Comparison of ENCODE assay signal across 9 cellular contexts in the genomic region with DNA sequence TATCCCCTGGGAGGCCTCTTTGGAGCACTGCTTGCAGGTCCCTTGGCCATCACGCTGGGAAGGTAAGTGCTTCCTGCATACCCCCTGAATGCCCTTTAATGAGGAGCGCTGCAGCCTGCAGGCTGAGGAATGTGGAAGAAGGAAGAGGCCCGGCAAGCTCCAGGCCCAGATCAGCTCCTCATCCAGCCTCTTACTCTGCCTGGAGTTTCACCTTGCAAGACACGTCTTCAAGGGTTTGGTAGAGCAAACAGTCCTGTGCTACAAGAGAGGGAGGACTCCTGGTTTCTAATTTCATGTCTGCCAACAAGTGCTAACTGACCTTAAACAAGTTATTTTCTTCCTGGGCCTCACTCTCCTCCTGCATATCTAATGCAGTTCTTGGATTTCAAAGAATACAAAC. TPM values are rescaled to one million over a fixed set of nuclear protein-coding genes. Genes with fewer than 3 reads are reported as not detected.
"Had no signal": no experiment of that assay in that cellular context is flagged by ENCODE, and none has a peak within 500 bp of the region (broad histone marks: within the 10 kb centered on the region; RNA-seq: fewer than 3 reads in every experiment).

No MANE protein-coding gene starts in this region.

- ATAC-seq: GM12878 had no signal

- FAIRE-seq: G401.6, GM12878, GM12891, GM12892, GM18507, GM19239 had no signal

- DNase-seq: GDM1, GF-D8 had no signal

- H3K4me3 ChIP-seq: GM12878 had no signal

RNA-seq across cellular contexts. Expression of gene SLC2A11, which starts 10.9 kb away (rescaled TPM):
- total RNA-seq: G401 had no signal

RNA-seq across cellular contexts. Expression of gene MIF, which starts 25.6 kb away (rescaled TPM):
- total RNA-seq: G401 had no signal

RNA-seq across cellular contexts. Expression of gene DERL3, which starts 29.8 kb away (rescaled TPM):
- total RNA-seq: G401 had no signal
